ENCODE assay signal across 8 cellular contexts in the genomic region with DNA sequence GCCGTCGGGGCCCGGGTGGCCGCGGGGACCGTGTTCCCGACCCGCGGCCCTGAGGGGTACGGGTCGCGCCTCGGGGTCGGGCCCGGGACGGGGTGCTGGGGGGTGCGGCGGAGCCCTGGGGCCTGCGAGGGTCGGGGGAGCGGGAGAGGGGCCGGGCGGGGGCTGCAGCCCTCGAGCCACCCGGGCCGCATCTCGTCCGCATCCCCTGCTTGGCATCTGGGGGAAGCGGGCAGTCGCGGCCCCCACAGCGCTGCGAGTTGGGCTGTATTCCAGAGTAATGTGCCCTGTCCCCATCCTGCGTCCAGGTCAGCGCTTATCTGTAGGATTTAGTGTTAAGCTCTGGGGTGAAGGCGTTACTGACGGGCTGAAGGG. TPM values are rescaled to one million over a fixed set of nuclear protein-coding genes. Genes with fewer than 3 reads are reported as not detected.
DNase-seq lines count a peak whose midpoint lies in the region; ATAC-seq and TF ChIP-seq lines count a peak whose summit lies in the region.

No MANE protein-coding gene starts in this region.

- H3K27ac Mint-ChIP-seq in CD8-positive, alpha-beta T cell = peak overlapping the region; percentile 94
- peak overlapping the region; percentile 63 to 96 (median 88) for H3K27ac Mint-ChIP-seq in naive thymus-derived CD4-positive, alpha-beta T cell

- intact Hi-C loops in CD8-positive, alpha-beta T cell (cut with DNase I, micrococcal nuclease) = loop anchor here (5.0 to 10.0 kb wide), 4 partner anchors 260 to 1503 kb away; partner anchors contain the start of gene NADK (in 1 of the 2)
- intact Hi-C loops in colonic mucosa (cut with DNase I) = no loop called here
- intact Hi-C loops in naive thymus-derived CD4-positive, alpha-beta T cell (cut with micrococcal nuclease) = no loop called here

- peak overlapping the region; percentile 59 for H3K27ac ChIP-seq in CD8-positive, alpha-beta T cell (ENCODE audit: low read depth, low read length)
- H3K27ac ChIP-seq in HUES48 (ENCODE audit: low read depth, low read length) (peak overlapping the region; percentile 45), colonic mucosa (peak overlapping the region; percentile 54)
- H3K27ac ChIP-seq in naive thymus-derived CD4-positive, alpha-beta T cell (ENCODE audit: low read depth, low read length) = peak overlapping the region; percentile 82

- CTCF ChIA-PET in CD8-positive, alpha-beta T cell (lab: Charles Lee) = interaction anchor here (1.8 to 20.3 kb wide), 3 partner anchors 10 to 197 kb away, joined by 6 to 332 read pairs (median 13); partner anchors contain the start of gene FAAP20
- CTCF ChIA-PET in naive thymus-derived CD4-positive, alpha-beta T cell (lab: Charles Lee) = interaction anchor here (0.5 to 1.4 kb wide), 3 partner anchors 15 to 1516 kb away, joined by 4 to 6 read pairs (median 5); no protein-coding TSS in a partner anchor

- H3K27me3 Mint-ChIP-seq in CD8-positive, alpha-beta T cell (ENCODE audit: low read depth) = no peaks in the 10 kb centered on the region
- H3K27me3 Mint-ChIP-seq in naive thymus-derived CD4-positive, alpha-beta T cell = no peaks in the 10 kb centered on the region

- no peak for ATAC-seq in CD8-positive, alpha-beta T cell
- ATAC-seq in naive thymus-derived CD4-positive, alpha-beta T cell = no peak
- ATAC-seq in HG02678 (IDR thresholded peaks at IDR 0.05; ENCODE audit: unreplicated experiment) = no peak
- ATAC-seq in GM18498 (IDR thresholded peaks at IDR 0.05; ENCODE audit: unreplicated experiment) = no peak

- H3K9ac ChIP-seq in HUES48 (ENCODE audit: low read depth, low read length) = peak overlapping the region; percentile 34; the same call in 1 of the 2 replicates
- H3K9ac ChIP-seq in colonic mucosa (ENCODE audit: low read depth in 2 of 2, low read length in 2 of 2) = peak overlapping the region; percentile 88 to 94

- no peak for DNase-seq in CD8-positive, alpha-beta T cell
- DNase-seq in colonic mucosa (peak; percentile 40), HT-29 (ENCODE audit: low spot score) (no peak), DMS114 treated with DMSO at 0.1 percent for 48 hours (lab: John Stamatoyannopoulos, UW; ENCODE audit: unreplicated experiment) (no peak)
- no peak for DNase-seq in naive thymus-derived CD4-positive, alpha-beta T cell

- H3K4me1 Mint-ChIP-seq in CD8-positive, alpha-beta T cell (ENCODE audit: low read depth) = peaks cover 35% of the 10 kb centered on the region
- H3K4me1 Mint-ChIP-seq in naive thymus-derived CD4-positive, alpha-beta T cell = peaks cover 23 to 44% (median 37%) of the 10 kb centered on the region in 7 donors

- POLR2A ChIA-PET in CD8-positive, alpha-beta T cell (lab: Charles Lee) = interaction anchor here (0.8 to 1.5 kb wide), 20 partner anchors 9 to 776 kb away, joined by 3 to 15 read pairs (median 4); partner anchors contain the start of genes FAAP20, MIB2, PANK4 and PEX10
- POLR2A ChIA-PET in naive thymus-derived CD4-positive, alpha-beta T cell (lab: Charles Lee) = interaction anchor here (0.6 to 2.8 kb wide), 20 partner anchors 9 to 201 kb away, joined by 3 to 20 read pairs (median 5); partner anchors contain the start of genes FAAP20, PANK4, PEX10 and TNFRSF14

- no peaks in the 10 kb centered on the region for H3K9me3 ChIP-seq in CD8-positive, alpha-beta T cell (ENCODE audit: low read length)
- H3K9me3 ChIP-seq in HUES48 (ENCODE audit: control insufficient read depth, insufficient read depth, low read length) = no peaks in the 10 kb centered on the region
- no peaks in the 10 kb centered on the region for H3K9me3 ChIP-seq in colonic mucosa
- no peaks in the 10 kb centered on the region for H3K9me3 ChIP-seq in naive thymus-derived CD4-positive, alpha-beta T cell (ENCODE audit: control insufficient read depth in 2 of 3, low read length in 3 of 3)

- no peaks in the 10 kb centered on the region for H3K27me3 ChIP-seq in CD8-positive, alpha-beta T cell (ENCODE audit: insufficient read depth, low read length)
- H3K27me3 ChIP-seq in HUES48 (ENCODE audit: control insufficient read depth, insufficient read depth, low read length) (no peaks in the 10 kb centered on the region), colonic mucosa (no peaks in the 10 kb centered on the region)
- H3K27me3 ChIP-seq in naive thymus-derived CD4-positive, alpha-beta T cell (ENCODE audit: control insufficient read depth in 2 of 2, insufficient read depth in 2 of 2, low read length in 2 of 2) = no peaks in the 10 kb centered on the region

- H3K4me3 ChIP-seq in CD8-positive, alpha-beta T cell (ENCODE audit: low read depth, low read length) = peak overlapping the region; percentile 60
- H3K4me3 ChIP-seq in HUES48 (ENCODE audit: low read depth, low read length) = peak overlapping the region; percentile 95
- H3K4me3 ChIP-seq in colonic mucosa = peak overlapping the region; percentile 72
- H3K4me3 ChIP-seq in naive thymus-derived CD4-positive, alpha-beta T cell (ENCODE audit: low read length) = peak overlapping the region; percentile 77

- H3K4me1 ChIP-seq in CD8-positive, alpha-beta T cell (ENCODE audit: insufficient read depth, low read length) = peaks cover 41% of the 10 kb centered on the region
- no peaks in the 10 kb centered on the region for H3K4me1 ChIP-seq in HUES48 (ENCODE audit: control insufficient read depth, insufficient read depth, low read length)
- peaks cover 23% of the 10 kb centered on the region for H3K4me1 ChIP-seq in colonic mucosa
- peaks cover 23 to 33% of the 10 kb centered on the region in 2 donors for H3K4me1 ChIP-seq in naive thymus-derived CD4-positive, alpha-beta T cell (ENCODE audit: control insufficient read depth in 2 of 2, insufficient read depth in 2 of 2, low read length in 2 of 2)

- H3K4me3 Mint-ChIP-seq in CD8-positive, alpha-beta T cell = peak overlapping the region; percentile 91
- peak overlapping the region; percentile 80 to 93 (median 90) for H3K4me3 Mint-ChIP-seq in naive thymus-derived CD4-positive, alpha-beta T cell

- H3K36me3 ChIP-seq in CD8-positive, alpha-beta T cell (ENCODE audit: insufficient read depth, low read length) = peaks cover 5% of the 10 kb centered on the region
- peaks cover 47% of the 10 kb centered on the region for H3K36me3 ChIP-seq in HUES48 (ENCODE audit: control insufficient read depth, insufficient read depth, low read length)
- peaks cover 1% of the 10 kb centered on the region for H3K36me3 ChIP-seq in colonic mucosa
- peaks cover 0 to 33% (median 7%) of the 10 kb centered on the region in 3 experiments for H3K36me3 ChIP-seq in naive thymus-derived CD4-positive, alpha-beta T cell (ENCODE audit: control insufficient read depth in 2 of 3, insufficient read depth in 3 of 3, low read length in 3 of 3)

- no peak for TF ChIP-seq CTCF in CD8-positive, alpha-beta T cell (IDR thresholded peaks at IDR 0.05)
- no peak for TF ChIP-seq CTCF in colonic mucosa (IDR thresholded peaks at IDR 0.05)

- peaks cover 39% of the 10 kb centered on the region for H3K36me3 Mint-ChIP-seq in CD8-positive, alpha-beta T cell
- H3K36me3 Mint-ChIP-seq in naive thymus-derived CD4-positive, alpha-beta T cell = peaks cover 0 to 19% (median 1%) of the 10 kb centered on the region in 5 donors

- no peaks in the 10 kb centered on the region for H3K9me3 Mint-ChIP-seq in CD8-positive, alpha-beta T cell
- H3K9me3 Mint-ChIP-seq in naive thymus-derived CD4-positive, alpha-beta T cell = no peaks in the 10 kb centered on the region

RNA-seq across cellular contexts. Expression of gene RER1, which starts 0.4 kb away (rescaled TPM):
- total RNA-seq in CD8-positive, alpha-beta T cell = 10 to 100 TPM; 54.6 to 58.7 TPM
- 100 to 1,000 TPM; 190 to 216 TPM for total RNA-seq in colonic mucosa
- 100 to 1,000 TPM in 3 of 5 experiments, 10 to 100 TPM in 2; 71.0 to 150 (median 136) TPM for total RNA-seq in naive thymus-derived CD4-positive, alpha-beta T cell
- 100 to 1,000 TPM; 110 to 116 TPM for polyA plus RNA-seq in naive thymus-derived CD4-positive, alpha-beta T cell
- 60.1 and 66.2 TPM in 2 replicates for total RNA-seq in HT-29 (2014; rRNA removed; shearing (Covaris generic))

RNA-seq across cellular contexts. Expression of gene MORN1, which starts 0.7 kb away (rescaled TPM):
- 1 to 10 TPM; 4.9 to 5.0 TPM for total RNA-seq in CD8-positive, alpha-beta T cell
- 10 to 100 TPM; 11.3 to 18.9 TPM for total RNA-seq in colonic mucosa
- total RNA-seq in naive thymus-derived CD4-positive, alpha-beta T cell = 10 to 100 TPM in 3 of 5 experiments, 1 to 10 TPM in 2; 8.5 to 16.4 (median 11.2) TPM
- polyA plus RNA-seq in naive thymus-derived CD4-positive, alpha-beta T cell = 1 to 10 TPM; 5.0 to 5.3 TPM
- 19.3 and 23.6 TPM in 2 replicates for total RNA-seq in HT-29 (2014; rRNA removed; shearing (Covaris generic))

RNA-seq across cellular contexts. Expression of gene PEX10, which starts 20.3 kb away (rescaled TPM):
- 10 to 100 TPM; 11.6 to 11.8 TPM for total RNA-seq in CD8-positive, alpha-beta T cell
- 10 to 100 TPM; 15.0 to 22.7 TPM for total RNA-seq in colonic mucosa
- total RNA-seq in naive thymus-derived CD4-positive, alpha-beta T cell = 10 to 100 TPM in 4 of 5 experiments, 1 to 10 TPM in 1; 8.7 to 14.9 (median 12.3) TPM
- 10 to 100 TPM in 1 of 2 donors, 1 to 10 TPM in 1; 9.1 to 10.4 TPM for polyA plus RNA-seq in naive thymus-derived CD4-positive, alpha-beta T cell
- 72.2 and 76.7 TPM in 2 replicates for total RNA-seq in HT-29 (2014; rRNA removed; shearing (Covaris generic))

Comparison
In these comparisons a context has a peak if more than half of its experiments do, and no peak if none do; other contexts are left out.
1. intact Hi-C loops: an anchor here in CD8-positive, alpha-beta T cell (5.0 to 10.0 kb wide); none called in colonic mucosa and naive thymus-derived CD4-positive, alpha-beta T cell.